12 cellular contexts compared by ENCODE assay signal in the genomic region with DNA sequence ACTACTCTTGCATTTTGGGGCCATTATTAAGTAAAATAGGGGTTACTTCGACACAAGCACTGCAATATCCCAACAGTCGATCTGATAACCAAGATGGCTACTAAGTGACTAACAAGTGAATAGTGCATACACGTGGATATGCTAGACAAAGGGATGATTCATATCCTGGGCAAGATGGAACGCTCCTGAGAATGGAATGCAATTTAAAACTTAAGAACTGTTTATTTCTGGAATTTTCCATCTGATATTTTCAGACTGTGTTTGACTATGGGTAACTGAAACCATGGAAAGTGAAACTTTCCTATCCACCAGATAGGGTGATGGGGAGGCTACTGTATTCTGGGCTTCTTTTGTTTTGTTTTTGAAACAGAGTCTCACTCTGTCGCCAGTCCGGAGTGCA.
DNase-seq lines count a peak whose midpoint lies in the region; TF ChIP-seq lines count a peak whose summit lies in the region.
"Had no signal": no experiment of that assay in that cellular context is flagged by ENCODE, and none has a peak within 500 bp of the region (broad histone marks: within the 10 kb centered on the region; RNA-seq: fewer than 3 reads in every experiment).

No MANE protein-coding gene starts in this region.

- TF ChIP-seq CTCF in AG09309 (IDR thresholded peaks at IDR 0.05; ENCODE audit: control insufficient read depth, insufficient read depth, low read depth, low read length, missing control alignments) (no peak), cardiac fibroblast (IDR thresholded peaks at IDR 0.05; ENCODE audit: low read depth, low read length) (no peak), GM13976 (IDR thresholded peaks at IDR 0.05; ENCODE audit: borderline replicate concordance, control extremely low read depth, extremely low read depth, insufficient read depth, missing control alignments) (no peak)

- H3K4me3 ChIP-seq in AG09309 (ENCODE audit: control insufficient read depth, low read depth, low read length) (no peak overlapping the region), cardiac fibroblast (replicated peaks in 1 of 2; ENCODE audit: low read depth in 2 of 2, low read length in 2 of 2) (no peak overlapping the region)

- DNase-seq in AG09309 (ENCODE audit: low read depth) (peak; percentile 83), cardiac fibroblast (ENCODE audit: low read depth in 2 of 2) (peak; percentile 89 to 97), kidney tubule cell (ENCODE audit: low spot score) (peak; percentile 88), DMS153 (lab: John Stamatoyannopoulos, UW) (no peak), GM13976 (ENCODE audit: low spot score) (no peak)
- DNase-seq in activated CD4-positive, CD25-positive, alpha-beta regulatory T cell (lab: John Stamatoyannopoulos, UW) = no peak
- DNase-seq in stimulated activated CD4-positive, alpha-beta T cell treated with anti-CD3 and anti-CD28 coated beads, Interleukin-1b, Interleukin-23, amount 100 ng/mL, for 48 hours = no peak
- DNase-seq: CD4-positive, alpha-beta memory T cell; effector memory CD4-positive, alpha-beta T cell; left cardiac atrium; NCI-H1417 treated with DMSO at 0.1 percent for 48 hours had no signal

- in situ Hi-C loops in GM13976 (cut with MboI; ENCODE audit: low sequenced_read_pairs, unreplicated experiment) = no loop called here

- no peak for TF ChIP-seq RAD21 in Ishikawa (IDR thresholded peaks at IDR 0.05; ENCODE audit: low read depth)

- TF ChIP-seq EP300 in Ishikawa (IDR thresholded peaks at IDR 0.05; ENCODE audit: borderline replicate concordance) = no peak

TF ChIP-seq in Ishikawa, 13 proteins besides CTCF, POLR2A, EP300 and RAD21:
- TF ChIP-seq TCF12 (IDR thresholded peaks at IDR 0.05; ENCODE audit: low read depth) (no peak), NFIC (IDR thresholded peaks at IDR 0.05) (no peak), TAF1 (IDR thresholded peaks at IDR 0.05; ENCODE audit: low read depth) (no peak), CEBPB (IDR thresholded peaks at IDR 0.05) (no peak), CREB1 (IDR thresholded peaks at IDR 0.05; ENCODE audit: low read depth) (no peak), YY1 (IDR thresholded peaks at IDR 0.05; ENCODE audit: low read depth) (0 out of 2 replicates have a peak, but pooled peaks have one; percentile 27)
- TF ChIP-seq, protein P1, sequence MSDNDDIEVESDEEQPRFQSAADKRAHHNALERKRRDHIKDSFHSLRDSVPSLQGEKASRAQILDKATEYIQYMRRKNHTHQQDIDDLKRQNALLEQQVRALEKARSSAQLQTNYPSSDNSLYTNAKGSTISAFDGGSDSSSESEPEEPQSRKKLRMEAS (IDR thresholded peaks at IDR 0.05) = 0 out of 2 replicates have a peak, but pooled peaks have one; percentile 32
- TF ChIP-seq, protein P2, sequence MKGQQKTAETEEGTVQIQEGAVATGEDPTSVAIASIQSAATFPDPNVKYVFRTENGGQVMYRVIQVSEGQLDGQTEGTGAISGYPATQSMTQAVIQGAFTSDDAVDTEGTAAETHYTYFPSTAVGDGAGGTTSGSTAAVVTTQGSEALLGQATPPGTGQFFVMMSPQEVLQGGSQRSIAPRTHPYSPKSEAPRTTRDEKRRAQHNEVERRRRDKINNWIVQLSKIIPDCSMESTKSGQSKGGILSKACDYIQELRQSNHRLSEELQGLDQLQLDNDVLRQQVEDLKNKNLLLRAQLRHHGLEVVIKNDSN (IDR thresholded peaks at IDR 0.05) = no peak

Comparison
In these comparisons a context has a peak if more than half of its experiments do, and no peak if none do; other contexts are left out.
1. DNase-seq: peak in AG09309 (single experiment), cardiac fibroblast (2 of 2) and kidney tubule cell (single experiment); none in activated CD4-positive, CD25-positive, alpha-beta regulatory T cell (0 of 4), stimulated activated CD4-positive, alpha-beta T cell treated with anti-CD3 and anti-CD28 coated beads, Interleukin-1b, Interleukin-23, amount 100 ng/mL, for 48 hours (single experiment), DMS153 (single experiment) and GM13976 (single experiment).